1 cellular context compared by ENCODE assay signal in the genomic region with DNA sequence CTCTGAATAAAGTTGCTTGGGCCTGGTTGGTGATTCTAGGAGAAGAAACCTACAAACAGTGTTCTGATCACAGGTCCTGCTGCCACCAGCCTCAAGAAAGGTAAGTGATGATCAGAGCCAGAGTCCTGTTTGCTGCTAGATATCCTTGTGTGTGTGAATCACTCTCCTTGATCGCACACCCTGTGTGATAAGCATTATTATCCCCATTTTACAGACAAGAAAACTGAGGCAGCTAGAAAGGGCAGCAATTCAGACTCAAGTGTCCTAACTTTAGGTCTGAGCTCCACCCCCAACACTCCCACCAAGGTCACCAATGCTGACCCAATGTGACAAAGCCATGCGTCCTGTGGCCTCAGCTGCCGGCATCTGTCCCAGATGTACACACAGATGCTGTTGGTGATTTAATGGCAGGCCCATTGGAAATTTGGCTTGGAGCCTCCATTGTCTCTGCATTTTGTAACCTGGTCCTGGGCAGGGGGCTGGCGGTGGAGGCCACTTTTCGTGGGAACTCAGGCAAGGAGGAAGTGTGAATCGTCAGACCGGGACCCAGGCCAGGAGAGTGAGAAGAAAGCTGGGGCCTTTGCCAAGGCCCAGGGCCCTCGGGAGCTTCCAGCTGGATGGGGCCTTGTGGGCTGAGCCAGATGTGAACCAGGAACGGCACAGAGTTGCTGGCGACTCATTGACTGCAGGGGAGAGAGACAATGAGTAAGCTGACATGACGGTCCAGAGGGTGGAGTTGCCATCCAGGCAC.
A peak's percentile ranks its signal among the peaks of the same experiment; 100 is the strongest.
TF ChIP-seq lines count a peak whose summit lies in the region.

No MANE protein-coding gene starts in this region.

TF ChIP-seq in K562, 482 proteins besides CTCF, POLR2A, EP300 and RAD21:
- peak; percentile 49 for TF ChIP-seq RBM25 (IDR thresholded peaks at IDR 0.05; ENCODE audit: low read depth, low read length, severe bottlenecking)
- no peak for TF ChIP-seq PTTG1 (tag; IDR thresholded peaks at IDR 0.05; ENCODE audit: low read depth)
- TF ChIP-seq, protein P1, sequence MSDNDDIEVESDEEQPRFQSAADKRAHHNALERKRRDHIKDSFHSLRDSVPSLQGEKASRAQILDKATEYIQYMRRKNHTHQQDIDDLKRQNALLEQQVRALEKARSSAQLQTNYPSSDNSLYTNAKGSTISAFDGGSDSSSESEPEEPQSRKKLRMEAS (CRISPR knock-in tag; IDR thresholded peaks at IDR 0.05) = no peak
- TF ChIP-seq BCOR (IDR thresholded peaks at IDR 0.05) = 0 out of 2 replicates have a peak, but pooled peaks have one; percentile 32
